In genomic region chr16:1770328-1771071, GRCh38 we compare ENCODE assay signal across 8 cellular contexts. TPM values are rescaled to one million over a fixed set of nuclear protein-coding genes. Genes with fewer than 3 reads are reported as not detected.
DNase-seq lines count a peak whose midpoint lies in the region; FAIRE-seq and TF ChIP-seq lines count a peak whose summit lies in the region.

No MANE protein-coding gene starts in this region.

- peaks cover 36% of the 10 kb centered on the region for H3K79me2 ChIP-seq in PC-9 (ENCODE audit: low read depth)
- peaks cover 5% of the 10 kb centered on the region for H3K79me2 ChIP-seq in parathyroid adenoma

- intact Hi-C loops in PC-9 (cut with micrococcal nuclease; ENCODE audit: unreplicated experiment): loop anchor here (5.0 kb wide), 2 partner anchors 93 to 192 kb away; partner anchors contain the start of genes JPT2 and RPS2

- no peak for FAIRE-seq in H54 (lab: Jason Lieb, UNC)

- H3K9me3 Mint-ChIP-seq in activated naive CD8-positive, alpha-beta T cell treated with anti-CD3 and anti-CD28 coated beads for 36 hours: no peaks in the 10 kb centered on the region

- peak overlapping the region; percentile 77 for H3K4me3 ChIP-seq in PC-9
- H3K4me3 ChIP-seq in cardiac muscle cell: peak overlapping the region; percentile 59
- peak overlapping the region; percentile 48 for H3K4me3 ChIP-seq in parathyroid adenoma (ENCODE audit: low read depth, low read length)

- peaks cover 3% of the 10 kb centered on the region for H3K27me3 Mint-ChIP-seq in activated naive CD8-positive, alpha-beta T cell treated with anti-CD3 and anti-CD28 coated beads for 36 hours

- POLR2A ChIA-PET in PC-9 (lab: Charles Lee; ENCODE audit: unreplicated experiment): interaction anchor here (0.6 to 0.7 kb wide), 3 partner anchors 25 to 118 kb away, joined by 3 to 4 read pairs (median 3); no protein-coding TSS in a partner anchor

- peak overlapping the region; percentile 79 for H3K27ac Mint-ChIP-seq in activated naive CD8-positive, alpha-beta T cell treated with anti-CD3 and anti-CD28 coated beads for 36 hours

- DNase-seq in PC-9 (peak in 1 of 2 experiments; percentile 74), cardiac muscle cell (ENCODE audit: low read depth in 1 of 2, low spot score in 1 of 2) (peak in 1 of 2 donors; percentile 62), H54 (ENCODE audit: insufficient read length, low spot score) (no peak), HK-2 (ENCODE audit: unreplicated experiment) (no peak), NCI-H524 (lab: John Stamatoyannopoulos, UW) (no peak)
- peak; percentile 63 for DNase-seq in activated naive CD8-positive, alpha-beta T cell treated with anti-CD3 and anti-CD28 coated beads for 36 hours

- in situ Hi-C loops in GM18951 (cut with MboI; ENCODE audit: low sequenced_read_pairs, unreplicated experiment): no loop called here

- 0 out of 2 replicates have a peak, but pooled peaks cover 5% of the 10 kb centered on the region for H3K36me3 ChIP-seq in PC-9 (ENCODE audit: low read depth)
- peaks cover 21% of the 10 kb centered on the region for H3K36me3 ChIP-seq in cardiac muscle cell
- no peaks in the 10 kb centered on the region for H3K36me3 ChIP-seq in parathyroid adenoma (ENCODE audit: control insufficient read depth, insufficient read depth, low read length)

- H3F3A ChIP-seq in PC-9 (ENCODE audit: insufficient read depth, low read depth): peaks cover 32% of the 10 kb centered on the region; the same call in 1 of the 2 replicates

- CTCF ChIA-PET in PC-9 (lab: Charles Lee): interaction anchor here (0.6 kb wide), 1 partner anchor 159 kb away, joined by 3 read pairs; no protein-coding TSS in a partner anchor

- BruUV-seq in PC-9 (replicated peaks; lab: Mats Ljungman, UMichigan): no TSS peak

- TF ChIP-seq POLR2A in GM18951 (IDR thresholded peaks at IDR 0.05; ENCODE audit: extremely low read depth, insufficient read depth, insufficient read length): peak; percentile 23
- TF ChIP-seq POLR2A in H54 (IDR thresholded peaks at IDR 0.05; ENCODE audit: low read depth, low read length): no peak

- H3K27me3 ChIP-seq in PC-9 (ENCODE audit: insufficient read depth, low read depth) (no peaks in the 10 kb centered on the region), cardiac muscle cell (no peaks in the 10 kb centered on the region), parathyroid adenoma (ENCODE audit: control insufficient read depth, insufficient read depth, low read length) (no peaks in the 10 kb centered on the region)

- peaks cover 10% of the 10 kb centered on the region for H3K4me1 Mint-ChIP-seq in activated naive CD8-positive, alpha-beta T cell treated with anti-CD3 and anti-CD28 coated beads for 36 hours

- H2AFZ ChIP-seq in PC-9: no peak overlapping the region
- H2AFZ ChIP-seq in parathyroid adenoma: peak overlapping the region; percentile 68

- H3K9me2 ChIP-seq in PC-9 (ENCODE audit: insufficient read depth): no peaks in the 10 kb centered on the region

- H3K4me2 ChIP-seq in PC-9 (peak overlapping the region; percentile 99), parathyroid adenoma (ENCODE audit: low read length) (peak overlapping the region; percentile 76)

- H4K20me1 ChIP-seq in PC-9 (ENCODE audit: insufficient read depth): peaks cover 19% of the 10 kb centered on the region

- no peaks in the 10 kb centered on the region for H3K9me3 ChIP-seq in PC-9 (ENCODE audit: insufficient read depth, low read depth)
- H3K9me3 ChIP-seq in cardiac muscle cell (ENCODE audit: low read depth): no peaks in the 10 kb centered on the region
- no peaks in the 10 kb centered on the region for H3K9me3 ChIP-seq in parathyroid adenoma (ENCODE audit: control insufficient read depth, low read length)

- H3K27ac ChIP-seq in PC-9 (no peak overlapping the region), cardiac muscle cell (no peak overlapping the region), parathyroid adenoma (no peak overlapping the region)

- peaks cover 16% of the 10 kb centered on the region for H3K36me3 Mint-ChIP-seq in activated naive CD8-positive, alpha-beta T cell treated with anti-CD3 and anti-CD28 coated beads for 36 hours

- TF ChIP-seq CTCF in PC-9 (conservative IDR thresholded peaks at IDR 0.05) (no peak), cardiac muscle cell (IDR thresholded peaks at IDR 0.05; ENCODE audit: low read depth, low read length) (no peak), parathyroid adenoma (IDR thresholded peaks at IDR 0.05) (no peak)

- H3K4me1 ChIP-seq in PC-9 (replicated peaks; ENCODE audit: insufficient read depth) (peaks cover 19% of the 10 kb centered on the region), cardiac muscle cell (ENCODE audit: low read depth) (peaks cover 13% of the 10 kb centered on the region), parathyroid adenoma (peaks cover 2% of the 10 kb centered on the region)

- peak overlapping the region; percentile 76 for H3K4me3 Mint-ChIP-seq in activated naive CD8-positive, alpha-beta T cell treated with anti-CD3 and anti-CD28 coated beads for 36 hours

- no peak overlapping the region for H3K9ac ChIP-seq in parathyroid adenoma

RNA-seq across cellular contexts. Expression of gene NME3, which starts 0.8 kb away (rescaled TPM):
- total RNA-seq in PC-9 (2021) (49.0 and 87.8 TPM in 2 replicates), cardiac muscle cell (72.2 and 106 TPM in 2 replicates)
- total RNA-seq in activated naive CD8-positive, alpha-beta T cell treated with anti-CD3 and anti-CD28 coated beads for 36 hours: 10 to 100 TPM; 24.5 to 24.9 TPM
- 76.9 and 112 TPM in 2 replicates for polyA plus RNA-seq in cardiac muscle cell

RNA-seq across cellular contexts. Expression of gene EME2, which starts 2.1 kb away (rescaled TPM):
- total RNA-seq in PC-9 (2021) (24.2 and 32.4 TPM in 2 replicates), cardiac muscle cell (19.3 and 42.7 TPM in 2 replicates)
- 10 to 100 TPM; 17.2 to 20.1 TPM for total RNA-seq in activated naive CD8-positive, alpha-beta T cell treated with anti-CD3 and anti-CD28 coated beads for 36 hours
- 13.2 and 18.7 TPM in 2 replicates for polyA plus RNA-seq in cardiac muscle cell

RNA-seq across cellular contexts. Expression of gene MRPS34, which starts 2.4 kb away (rescaled TPM):
- 201 and 247 TPM in 2 replicates for total RNA-seq in PC-9 (2021)
- total RNA-seq in activated naive CD8-positive, alpha-beta T cell treated with anti-CD3 and anti-CD28 coated beads for 36 hours: 100 to 1,000 TPM; 187 to 190 TPM
- total RNA-seq in cardiac muscle cell: 188 and 195 TPM in 2 replicates
- polyA plus RNA-seq in cardiac muscle cell: 164 and 172 TPM in 2 replicates

RNA-seq across cellular contexts. Expression of gene SPSB3, which starts 11.9 kb away (rescaled TPM):
- 58.2 and 86.6 TPM in 2 replicates for total RNA-seq in PC-9 (2021)
- 10 to 100 TPM; 12.3 to 12.8 TPM for total RNA-seq in activated naive CD8-positive, alpha-beta T cell treated with anti-CD3 and anti-CD28 coated beads for 36 hours
- 90.5 and 101 TPM in 2 replicates for total RNA-seq in cardiac muscle cell
- 81.4 and 96.4 TPM in 2 replicates for polyA plus RNA-seq in cardiac muscle cell

RNA-seq across cellular contexts. Expression of gene NUBP2, which starts 12.3 kb away (rescaled TPM):
- 80.0 and 103 TPM in 2 replicates for total RNA-seq in PC-9 (2021)
- total RNA-seq in activated naive CD8-positive, alpha-beta T cell treated with anti-CD3 and anti-CD28 coated beads for 36 hours: 10 to 100 TPM; 63.6 to 64.2 TPM
- 151 and 166 TPM in 2 replicates for total RNA-seq in cardiac muscle cell
- 121 and 138 TPM in 2 replicates for polyA plus RNA-seq in cardiac muscle cell
